12 cellular contexts compared by ENCODE assay signal in the genomic region with DNA sequence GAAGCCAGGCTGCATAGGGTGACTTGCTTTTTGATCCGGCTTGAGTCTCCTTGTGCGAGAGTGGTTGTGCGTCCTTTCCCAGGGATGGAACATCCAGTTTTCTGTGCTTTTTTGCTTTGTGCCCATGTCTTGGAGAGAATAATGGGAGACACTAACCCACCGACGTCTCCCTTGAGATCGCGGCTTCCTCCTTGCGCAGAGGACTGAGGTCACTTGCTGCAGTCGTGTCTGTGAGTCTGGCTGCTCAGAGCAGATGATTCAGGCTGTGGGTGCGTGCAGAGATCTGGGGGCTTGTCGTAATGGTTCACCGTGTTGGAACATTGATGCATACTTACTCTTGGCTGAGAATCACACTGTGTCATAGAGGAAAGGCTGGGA.
DNase-seq lines count a peak whose midpoint lies in the region; ATAC-seq, FAIRE-seq and TF ChIP-seq lines count a peak whose summit lies in the region.
"Had no signal": no experiment of that assay in that cellular context is flagged by ENCODE, and none has a peak within 500 bp of the region (broad histone marks: within the 10 kb centered on the region; RNA-seq: fewer than 3 reads in every experiment).

No MANE protein-coding gene starts in this region.

- no peak for FAIRE-seq in HepG2 (lab: Jason Lieb, UNC)
- FAIRE-seq: GM18507 had no signal

- H3K4me1 ChIP-seq in foreskin keratinocyte (no peaks in the 10 kb centered on the region), HepG2 (ENCODE audit: insufficient read depth, low read length) (no peaks in the 10 kb centered on the region)

- POLR2A ChIA-PET in HepG2 (lab: Yijun Ruan, JAX): no interaction called here

- no peak overlapping the region for H3K4me2 ChIP-seq in HepG2 (ENCODE audit: low read depth, low read length)

- no peaks in the 10 kb centered on the region for H3K36me3 ChIP-seq in HepG2 (replicated peaks in 1 of 2; ENCODE audit: control insufficient read depth in 1 of 2, insufficient read depth in 2 of 2, low read length in 2 of 2)

- H3K27me3 ChIP-seq in foreskin keratinocyte (peaks cover 77% of the 10 kb centered on the region), HepG2 (ENCODE audit: control insufficient read depth in 1 of 2, insufficient read depth in 2 of 2, low read length in 2 of 2) (peaks cover 7 to 36% of the 10 kb centered on the region in 2 experiments; a peak in 4 of 5 replicates)

- no peaks in the 10 kb centered on the region for H3K9me3 Mint-ChIP-seq in activated T-cell treated with anti-CD3 and anti-CD28 coated beads, Interleukin-2, amount 50 U/mL, for 4 hours
- H3K9me3 Mint-ChIP-seq: dendritic cell treated with granulocyte-macrophage colony-stimulating factor and Interleukin-4, amounts not matched to agents 40 ng/mL and 50 ng/mL, for 4 days had no signal

- intact Hi-C loops in HepG2 (cut with micrococcal nuclease; ENCODE audit: unreplicated experiment): no loop called here

- no peak overlapping the region for H2AFZ ChIP-seq in HepG2 (ENCODE audit: low read length)

- no peak for TF ChIP-seq POLR2A in HepG2 (IDR thresholded peaks at IDR 0.05; ENCODE audit: insufficient read depth in 1 of 2, low read depth in 2 of 2, low read length in 2 of 2)

- H3K4me3 Mint-ChIP-seq in activated T-cell treated with anti-CD3 and anti-CD28 coated beads, Interleukin-2, amount 50 U/mL, for 4 hours: peak overlapping the region; percentile 70
- H3K4me3 Mint-ChIP-seq: dendritic cell treated with granulocyte-macrophage colony-stimulating factor and Interleukin-4, amounts not matched to agents 40 ng/mL and 50 ng/mL, for 4 days had no signal

- TF ChIP-seq CTCF in foreskin keratinocyte (conservative IDR thresholded peaks at IDR 0.05) (no peak), HepG2 (CRISPR knock-in tag; IDR thresholded peaks at IDR 0.05) (no peak)

- no TSS peak for BruUV-seq in HepG2 (replicated peaks; lab: Mats Ljungman, UMichigan)

- H3K9ac ChIP-seq in HepG2 (ENCODE audit: insufficient read depth, low read depth, low read length): no peak overlapping the region

- ATAC-seq in activated CD4-positive, CD25-positive, alpha-beta regulatory T cell treated with anti-CD3 and anti-CD28 coated beads, Interleukin-2, amount 50 U/mL, for 24 hours: peak; percentile 55 to 65
- ATAC-seq in activated T-cell treated with anti-CD3 and anti-CD28 coated beads, Interleukin-2, amount 50 U/mL, for 4 hours: peak; percentile 74 to 75
- ATAC-seq in foreskin keratinocyte (peak; percentile 65), HG03097 (IDR thresholded peaks at IDR 0.05; ENCODE audit: low FRiP score, unreplicated experiment) (no peak), HepG2 (no peak)

- no peak overlapping the region for H3K27ac ChIP-seq in foreskin keratinocyte
- H3K27ac ChIP-seq in HepG2 (ENCODE audit: extremely low read length, insufficient read depth, low read length): no peak overlapping the region

- TF ChIP-seq RAD21 in HepG2 (CRISPR knock-in tag; IDR thresholded peaks at IDR 0.05): no peak

- H3K27me3 Mint-ChIP-seq in activated T-cell treated with anti-CD3 and anti-CD28 coated beads, Interleukin-2, amount 50 U/mL, for 4 hours (ENCODE audit: low read depth): peaks cover 57% of the 10 kb centered on the region

- 48% methylated on average over 7 of the region's 12 CpGs for WGBS in HepG2 (ENCODE audit: low lambda C conversion rate)

- CTCF ChIA-PET in HepG2 (lab: Yijun Ruan, JAX; ENCODE audit: low intra/inter-chr PET ratio, low total read pairs): no interaction called here

- no peaks in the 10 kb centered on the region for H3K36me3 Mint-ChIP-seq in activated T-cell treated with anti-CD3 and anti-CD28 coated beads, Interleukin-2, amount 50 U/mL, for 4 hours (ENCODE audit: insufficient read depth)

- no peaks in the 10 kb centered on the region for H3K79me2 ChIP-seq in HepG2 (ENCODE audit: insufficient read depth, low read length)

- no peak for DNase-seq in activated CD4-positive, CD25-positive, alpha-beta regulatory T cell treated with anti-CD3 and anti-CD28 coated beads, Interleukin-2, amount 50 U/mL, for 72 hours
- no peak for DNase-seq in activated T-cell treated with anti-CD3 and anti-CD28 coated beads, Interleukin-2, amount 50 U/mL, for 4 hours
- DNase-seq in foreskin keratinocyte (peak in 1 of 2 donors; percentile 20), COR-L47 (lab: John Stamatoyannopoulos, UW) (no peak), HepG2 (ENCODE audit: low spot score) (no peak)
- peak; percentile 17 for DNase-seq in stimulated activated CD4-positive, alpha-beta T cell treated with anti-CD3 and anti-CD28 coated beads, Interleukin-4, amount 100 ng/mL, for 24 hours
- DNase-seq: Karpas-422, NCI-H446 had no signal

- H3K9me3 ChIP-seq in HepG2 (ENCODE audit: low read length): no peaks in the 10 kb centered on the region

- TF ChIP-seq EP300 in HepG2 (IDR thresholded peaks at IDR 0.05; ENCODE audit: low read depth in 2 of 2, low read length in 2 of 2) (no peak), HepG2 (CRISPR knock-in tag; IDR thresholded peaks at IDR 0.05; ENCODE audit: borderline replicate concordance) (no peak)

- peaks cover 16% of the 10 kb centered on the region for H3K4me1 Mint-ChIP-seq in activated T-cell treated with anti-CD3 and anti-CD28 coated beads, Interleukin-2, amount 50 U/mL, for 4 hours (ENCODE audit: low read depth)

- H3K4me3 ChIP-seq in HepG2 (replicated peaks in 1 of 3; ENCODE audit: insufficient read depth in 1 of 3, low read depth in 2 of 3, low read length in 3 of 3): no peak overlapping the region

- no peaks in the 10 kb centered on the region for H4K20me1 ChIP-seq in HepG2 (ENCODE audit: insufficient read depth, low read length)

- in situ Hi-C loops in HepG2 (cut with HindIII; ENCODE audit: extremely low pct_ligation_motif_present, low pct_unique_long_range_greater_than_20kb): no loop called here

TF ChIP-seq in HepG2, 621 proteins besides CTCF, POLR2A, EP300 and RAD21:
- TF ChIP-seq ZIK1 (CRISPR knock-in tag; IDR thresholded peaks at IDR 0.05; ENCODE audit: borderline replicate concordance, low read depth) (no peak), ZNF431 (CRISPR knock-in tag; IDR thresholded peaks at IDR 0.05; ENCODE audit: borderline replicate concordance, low read depth) (no peak), ZSCAN22 (CRISPR knock-in tag; IDR thresholded peaks at IDR 0.05) (no peak), ATRX (CRISPR knock-in tag; IDR thresholded peaks at IDR 0.05; ENCODE audit: borderline replicate concordance) (no peak), ARNT (IDR thresholded peaks at IDR 0.05) (no peak), REL (CRISPR knock-in tag; conservative IDR thresholded peaks at IDR 0.05) (no peak), DBP (CRISPR knock-in tag; IDR thresholded peaks at IDR 0.05; ENCODE audit: not compliant biosample characterization) (no peak), TOE1 (CRISPR knock-in tag; IDR thresholded peaks at IDR 0.05) (no peak), MIER2 (CRISPR knock-in tag; IDR thresholded peaks at IDR 0.05) (no peak), STAT5B (CRISPR knock-in tag; IDR thresholded peaks at IDR 0.05) (no peak), ZNF207 (IDR thresholded peaks at IDR 0.05; ENCODE audit: borderline replicate concordance) (no peak), MED1 (CRISPR knock-in tag; IDR thresholded peaks at IDR 0.05) (no peak), MTA1 (CRISPR knock-in tag; IDR thresholded peaks at IDR 0.05; ENCODE audit: borderline replicate concordance) (no peak), ZNF572 (CRISPR knock-in tag; IDR thresholded peaks at IDR 0.05) (no peak)

Comparison
In these comparisons a context has a peak if more than half of its experiments do, and no peak if none do; other contexts are left out.
1. ATAC-seq: peak in activated CD4-positive, CD25-positive, alpha-beta regulatory T cell treated with anti-CD3 and anti-CD28 coated beads, Interleukin-2, amount 50 U/mL, for 24 hours (2 of 2), activated T-cell treated with anti-CD3 and anti-CD28 coated beads, Interleukin-2, amount 50 U/mL, for 4 hours (2 of 2) and foreskin keratinocyte (single experiment); none in HG03097 (single experiment) and HepG2 (single experiment).